In the genomic region with DNA sequence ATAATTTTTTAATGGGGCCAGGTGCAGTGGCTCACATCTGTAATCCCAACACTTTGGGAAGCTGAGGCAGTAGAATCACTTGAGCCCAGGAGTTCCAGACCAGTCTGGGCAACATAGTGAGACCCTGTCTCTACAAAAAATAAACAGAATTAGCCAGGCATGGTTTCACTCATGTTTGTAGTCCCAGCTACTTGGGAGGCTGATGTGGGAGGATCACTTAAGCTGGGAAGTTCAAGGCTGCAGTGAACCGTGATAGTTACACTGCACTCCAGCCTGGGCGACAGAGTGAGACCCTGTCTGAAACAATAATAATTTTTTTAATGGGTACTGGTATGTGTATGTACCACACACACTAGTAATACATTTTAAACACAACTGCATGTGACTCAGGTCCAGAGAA, we compare ENCODE assay signal across 21 cellular contexts. TPM values are rescaled to one million over a fixed set of nuclear protein-coding genes. Genes with fewer than 3 reads are reported as not detected.
DNase-seq lines count a peak whose midpoint lies in the region; ATAC-seq, FAIRE-seq and TF ChIP-seq lines count a peak whose summit lies in the region.
"Had no signal": no experiment of that assay in that cellular context is flagged by ENCODE, and none has a peak within 500 bp of the region (broad histone marks: within the 10 kb centered on the region; RNA-seq: fewer than 3 reads in every experiment).

No MANE protein-coding gene starts in this region.

- peaks cover 30% of the 10 kb centered on the region for H3K4me1 ChIP-seq in KMS-11 (ENCODE audit: low read depth, poor library complexity, severe bottlenecking)

- FAIRE-seq in frontal cortex (lab: Jason Lieb, UNC), result no peak

- no peaks in the 10 kb centered on the region for H3K27me3 ChIP-seq in KMS-11 (ENCODE audit: insufficient read depth, low read depth)
- H3K27me3 ChIP-seq: cardiac muscle cell had no signal

- no peak overlapping the region for H3K9ac ChIP-seq in KMS-11

- 0 out of 2 replicates have a peak, but pooled peaks cover 1% of the 10 kb centered on the region for H4K20me1 ChIP-seq in KMS-11 (ENCODE audit: insufficient read depth)

- H3K4me1 Mint-ChIP-seq in T-helper 2 cell treated with Interferon-gamma antibody and Interleukin-4, amounts not matched to agents 5 μg/mL and 100 μg/mL, for 36 hours (ENCODE audit: low read depth), result peaks cover 40% of the 10 kb centered on the region
- peaks cover 41% of the 10 kb centered on the region for H3K4me1 Mint-ChIP-seq in activated T-helper 2 cell treated with anti-CD3 and anti-CD28 coated beads, Interferon-gamma antibody, Interleukin-2, Interleukin-4, amounts not matched to agents 10 μg/mL and 5 μg/mL and 100 μg/mL, durations not matched to agents 14 hours and 24 hours and 36 hours (ENCODE audit: low read depth)
- H3K4me1 Mint-ChIP-seq in nephron, result peaks cover 39% of the 10 kb centered on the region

- H3K79me2 ChIP-seq in KMS-11 (ENCODE audit: insufficient read depth, low read depth), result peaks cover 48% of the 10 kb centered on the region

- H3K4me3 Mint-ChIP-seq in T-helper 2 cell treated with Interferon-gamma antibody and Interleukin-4, amounts not matched to agents 5 μg/mL and 100 μg/mL, for 36 hours, result peak overlapping the region; percentile 97
- H3K4me3 Mint-ChIP-seq in activated T-helper 2 cell treated with anti-CD3 and anti-CD28 coated beads, Interferon-gamma antibody, Interleukin-2, Interleukin-4, amounts not matched to agents 10 μg/mL and 5 μg/mL and 100 μg/mL, durations not matched to agents 14 hours and 24 hours and 36 hours (ENCODE audit: low read depth), result peak overlapping the region; percentile 98
- peak overlapping the region; percentile 98 to 99 (median 99) for H3K4me3 Mint-ChIP-seq in nephron

- no peaks in the 10 kb centered on the region for H3K27me3 Mint-ChIP-seq in T-helper 2 cell treated with Interferon-gamma antibody and Interleukin-4, amounts not matched to agents 5 μg/mL and 100 μg/mL, for 36 hours (ENCODE audit: low read depth)
- H3K27me3 Mint-ChIP-seq in activated T-helper 2 cell treated with anti-CD3 and anti-CD28 coated beads, Interferon-gamma antibody, Interleukin-2, Interleukin-4, amounts not matched to agents 10 μg/mL and 5 μg/mL and 100 μg/mL, durations not matched to agents 14 hours and 24 hours and 36 hours (ENCODE audit: low read depth), result no peaks in the 10 kb centered on the region
- no peaks in the 10 kb centered on the region for H3K27me3 Mint-ChIP-seq in nephron (ENCODE audit: low read depth)
- H3K27me3 Mint-ChIP-seq: naive B cell had no signal

- H3K36me3 Mint-ChIP-seq in T-helper 2 cell treated with Interferon-gamma antibody and Interleukin-4, amounts not matched to agents 5 μg/mL and 100 μg/mL, for 36 hours (ENCODE audit: low read depth), result peaks cover 50% of the 10 kb centered on the region
- H3K36me3 Mint-ChIP-seq in activated T-helper 2 cell treated with anti-CD3 and anti-CD28 coated beads, Interferon-gamma antibody, Interleukin-2, Interleukin-4, amounts not matched to agents 10 μg/mL and 5 μg/mL and 100 μg/mL, durations not matched to agents 14 hours and 24 hours and 36 hours (ENCODE audit: low read depth), result peaks cover 51% of the 10 kb centered on the region
- peaks cover 32% of the 10 kb centered on the region for H3K36me3 Mint-ChIP-seq in nephron (ENCODE audit: low read depth)

- H3K9me3 Mint-ChIP-seq in T-helper 2 cell treated with Interferon-gamma antibody and Interleukin-4, amounts not matched to agents 5 μg/mL and 100 μg/mL, for 36 hours, result no peaks in the 10 kb centered on the region
- no peaks in the 10 kb centered on the region for H3K9me3 Mint-ChIP-seq in activated T-helper 2 cell treated with anti-CD3 and anti-CD28 coated beads, Interferon-gamma antibody, Interleukin-2, Interleukin-4, amounts not matched to agents 10 μg/mL and 5 μg/mL and 100 μg/mL, durations not matched to agents 14 hours and 24 hours and 36 hours
- H3K9me3 Mint-ChIP-seq in nephron, result no peaks in the 10 kb centered on the region
- H3K9me3 Mint-ChIP-seq: naive B cell had no signal

- H3K36me3 ChIP-seq in KMS-11 (ENCODE audit: insufficient read depth), result no peaks in the 10 kb centered on the region
- H3K36me3 ChIP-seq: cardiac muscle cell had no signal

- peak overlapping the region; percentile 93; the same call in 1 of the 2 replicates for H3K4me2 ChIP-seq in KMS-11

- DNase-seq in T-helper 2 cell treated with Interferon-gamma antibody and Interleukin-4, amounts not matched to agents 5 μg/mL and 100 μg/mL, for 36 hours (ENCODE audit: low spot score), result no peak
- DNase-seq in T-helper 2 cell, result no peak
- no peak for DNase-seq in activated T-helper 2 cell treated with anti-CD3 and anti-CD28 coated beads, Interferon-gamma antibody, Interleukin-2, Interleukin-4, amounts not matched to agents 10 μg/mL and 5 μg/mL and 100 μg/mL, durations not matched to agents 14 hours and 24 hours and 36 hours (ENCODE audit: low spot score)
- no peak for DNase-seq in stimulated activated CD4-positive, alpha-beta T cell treated with anti-CD3 and anti-CD28 coated beads, Interleukin-2, amount 100 ng/mL, for 24 hours
- no peak for DNase-seq in frontal cortex (ENCODE audit: low spot score in 2 of 2)
- DNase-seq: 8988T; activated CD4-positive, alpha-beta T cell treated with anti-CD3 and anti-CD28 coated beads for 1 hour; activated T-cell treated with anti-CD3 and anti-CD28 coated beads for 4 hours; EL; naive B cell; NCI-H2227 treated with DMSO at 0.1 percent for 48 hours; SHP77; stimulated activated naive CD4-positive, alpha-beta T cell; T1000 had no signal

- no peak overlapping the region for H2AFZ ChIP-seq in KMS-11 (ENCODE audit: low read depth)

- H3K27ac ChIP-seq in KMS-11, result no peak overlapping the region
- H3K27ac ChIP-seq: cardiac muscle cell had no signal

- TF ChIP-seq CTCF in KMS-11 (conservative IDR thresholded peaks at IDR 0.05; ENCODE audit: low read depth, low read length) (no peak), nephron (IDR thresholded peaks at IDR 0.05; ENCODE audit: unreplicated experiment in 3 of 3) (no peak)

- H3K27ac Mint-ChIP-seq in T-helper 2 cell treated with Interferon-gamma antibody and Interleukin-4, amounts not matched to agents 5 μg/mL and 100 μg/mL, for 36 hours, result no peak overlapping the region
- no peak overlapping the region for H3K27ac Mint-ChIP-seq in activated T-helper 2 cell treated with anti-CD3 and anti-CD28 coated beads, Interferon-gamma antibody, Interleukin-2, Interleukin-4, amounts not matched to agents 10 μg/mL and 5 μg/mL and 100 μg/mL, durations not matched to agents 14 hours and 24 hours and 36 hours
- peak overlapping the region; percentile 22 to 93 (median 48) for H3K27ac Mint-ChIP-seq in nephron
- H3K27ac Mint-ChIP-seq: naive B cell had no signal

- ATAC-seq in HG02588 (IDR thresholded peaks at IDR 0.05; ENCODE audit: unreplicated experiment), result no peak
- ATAC-seq: esophagus mucosa, HCT116 had no signal

- intact Hi-C loops in activated T-helper 2 cell treated with anti-CD3 and anti-CD28 coated beads, Interferon-gamma antibody, Interleukin-2, Interleukin-4, amounts not matched to agents 10 μg/mL and 5 μg/mL and 100 μg/mL, durations not matched to agents 14 hours and 24 hours and 36 hours (cut with micrococcal nuclease), result no loop called here

- H3K4me3 ChIP-seq in KMS-11 (IDR thresholded peaks at IDR 0.05; ENCODE audit: insufficient read depth, low read depth, low read length), result no peak overlapping the region
- H3K4me3 ChIP-seq: cardiac muscle cell, lung had no signal

RNA-seq across cellular contexts. Expression of gene ARL6IP6, which starts 2.4 kb away (rescaled TPM):
- total RNA-seq in activated T-helper 2 cell treated with anti-CD3 and anti-CD28 coated beads, Interferon-gamma antibody, Interleukin-2, Interleukin-4, amounts not matched to agents 10 μg/mL and 5 μg/mL and 100 μg/mL, durations not matched to agents 14 hours and 24 hours and 36 hours, result 33.1 and 33.6 TPM in 2 replicates
- total RNA-seq in frontal cortex, result 59.5 TPM

RNA-seq across cellular contexts. Expression of gene PRPF40A, which starts 3.5 kb away (rescaled TPM):
- 144 and 170 TPM in 2 replicates for total RNA-seq in activated T-helper 2 cell treated with anti-CD3 and anti-CD28 coated beads, Interferon-gamma antibody, Interleukin-2, Interleukin-4, amounts not matched to agents 10 μg/mL and 5 μg/mL and 100 μg/mL, durations not matched to agents 14 hours and 24 hours and 36 hours
- 105 TPM for total RNA-seq in frontal cortex

Comparison
In these comparisons a context has a peak if more than half of its experiments do, and no peak if none do; other contexts are left out.
1. H3K27ac Mint-ChIP-seq: peak in nephron (3 of 3); none in T-helper 2 cell treated with Interferon-gamma antibody and Interleukin-4, amounts not matched to agents 5 μg/mL and 100 μg/mL, for 36 hours (single experiment) and activated T-helper 2 cell treated with anti-CD3 and anti-CD28 coated beads, Interferon-gamma antibody, Interleukin-2, Interleukin-4, amounts not matched to agents 10 μg/mL and 5 μg/mL and 100 μg/mL, durations not matched to agents 14 hours and 24 hours and 36 hours (single experiment).
2. Peak in every context shown above with its lines, with median percentiles within 50 percentile points of each other: H3K4me3 Mint-ChIP-seq.